ENCODE assay signal across 8 cellular contexts in the genomic region with DNA sequence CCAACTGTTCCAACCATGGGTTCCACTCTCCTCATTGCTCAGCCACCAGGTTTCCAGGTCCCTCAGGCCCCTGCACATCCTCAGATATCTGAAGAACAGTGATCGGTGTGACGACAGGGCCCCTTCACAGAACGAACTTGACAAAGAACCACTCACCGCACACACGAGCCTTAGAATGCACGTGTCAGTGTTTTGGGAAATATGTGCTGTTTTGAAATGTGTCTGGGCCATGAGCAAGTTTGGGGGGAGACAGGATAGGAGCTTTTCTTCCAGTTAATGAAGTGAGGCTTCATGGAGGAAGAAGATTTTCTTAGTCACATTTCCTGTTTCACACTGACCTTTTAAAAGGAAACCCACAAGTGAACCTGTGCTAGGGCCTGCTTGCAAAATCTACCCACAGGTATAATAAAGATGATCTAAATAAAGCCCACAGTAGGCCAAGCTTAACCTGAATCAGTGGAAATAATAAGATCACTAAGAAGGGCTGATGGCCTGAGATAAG. TPM values are rescaled to one million over a fixed set of nuclear protein-coding genes. Genes with fewer than 3 reads are reported as not detected.
DNase-seq lines count a peak whose midpoint lies in the region; ATAC-seq and TF ChIP-seq lines count a peak whose summit lies in the region.

No MANE protein-coding gene starts in this region.

- CTCF ChIA-PET in T-cell (lab: Charles Lee) = no interaction called here

- H3K9me3 Mint-ChIP-seq in T-cell = no peaks in the 10 kb centered on the region

- POLR2A ChIA-PET in T-cell (lab: Charles Lee) = interaction anchor here in 1 of 2 donors (1.2 kb wide), 1 partner anchor 47 kb away, joined by 3 read pairs; no protein-coding TSS in a partner anchor

- H3K27me3 Mint-ChIP-seq in T-cell = no peaks in the 10 kb centered on the region

- TF ChIP-seq CTCF in dorsolateral prefrontal cortex (IDR thresholded peaks at IDR 0.05 in 54 of 56, conservative IDR thresholded peaks at IDR 0.05 in 2 of 56; ENCODE audit: low read depth in 1 of 56, partially characterized antibody in 56 of 56) = no peak

- H3K36me3 Mint-ChIP-seq in T-cell = no peaks in the 10 kb centered on the region

- H3K4me3 Mint-ChIP-seq in T-cell = peak overlapping the region in 2 of 3 donors; percentile 17 to 36

- H3K27ac ChIP-seq in cingulate gyrus (ENCODE audit: low read depth, low read length) = peak overlapping the region; percentile 52
- peak overlapping the region in 22 of 59 donors; percentile 4 to 81 (median 46) for H3K27ac ChIP-seq in dorsolateral prefrontal cortex

- peaks cover 0 to 9% (median 0%) of the 10 kb centered on the region in 45 donors for H3K27me3 ChIP-seq in dorsolateral prefrontal cortex

- peak overlapping the region; percentile 76 to 88 for H3K27ac Mint-ChIP-seq in T-cell

- peaks cover 42 to 49% (median 48%) of the 10 kb centered on the region in 3 donors for H3K4me1 Mint-ChIP-seq in T-cell

- no peak overlapping the region for H3K4me3 ChIP-seq in dorsolateral prefrontal cortex

- intact Hi-C loops in dorsolateral prefrontal cortex (cut with DNase I) = no loop called here

- ATAC-seq in GM21576 (IDR thresholded peaks at IDR 0.05; ENCODE audit: unreplicated experiment) = peak; percentile 67
- ATAC-seq in T-cell (replicated peaks in 1 of 4) = peak; percentile 60 to 84 (median 76)

- DNase-seq in AML-193 (lab: John Stamatoyannopoulos, UW) (peak; percentile 16 to 31), T-cell (peak in 12 of 34 experiments; percentile 5 to 33 (median 20)), dorsolateral prefrontal cortex (no peak), cortex of kidney (lab: John Stamatoyannopoulos, UW) (no peak), occipital lobe (lab: John Stamatoyannopoulos, UW) (no peak)
- peak; percentile 12 to 24 for DNase-seq in stimulated activated CD8-positive, alpha-beta memory T cell treated with anti-CD3 and anti-CD28 coated beads, Interleukin-7, amount 100 ng/mL, for 1 hour (ENCODE audit: low read depth in 2 of 2)

RNA-seq across cellular contexts. Expression of a gene that starts 58.6 kb away (rescaled TPM):
- 100 to 1,000 TPM; 123 to 253 (median 233) TPM for total RNA-seq in T-cell
- 100 to 1,000 TPM in 78 of 120 experiments, 10 to 100 TPM in 42; 50.7 to 283 (median 111) TPM for total RNA-seq in dorsolateral prefrontal cortex
- total RNA-seq in occipital lobe = 7.3 TPM

Comparison
In these comparisons a context has a peak if more than half of its experiments do, and no peak if none do; other contexts are left out.
1. DNase-seq: peak in AML-193 (2 of 2) and stimulated activated CD8-positive, alpha-beta memory T cell treated with anti-CD3 and anti-CD28 coated beads, Interleukin-7, amount 100 ng/mL, for 1 hour (2 of 2); none in dorsolateral prefrontal cortex (0 of 10), cortex of kidney (single experiment) and occipital lobe (single experiment).